In the genomic region with DNA sequence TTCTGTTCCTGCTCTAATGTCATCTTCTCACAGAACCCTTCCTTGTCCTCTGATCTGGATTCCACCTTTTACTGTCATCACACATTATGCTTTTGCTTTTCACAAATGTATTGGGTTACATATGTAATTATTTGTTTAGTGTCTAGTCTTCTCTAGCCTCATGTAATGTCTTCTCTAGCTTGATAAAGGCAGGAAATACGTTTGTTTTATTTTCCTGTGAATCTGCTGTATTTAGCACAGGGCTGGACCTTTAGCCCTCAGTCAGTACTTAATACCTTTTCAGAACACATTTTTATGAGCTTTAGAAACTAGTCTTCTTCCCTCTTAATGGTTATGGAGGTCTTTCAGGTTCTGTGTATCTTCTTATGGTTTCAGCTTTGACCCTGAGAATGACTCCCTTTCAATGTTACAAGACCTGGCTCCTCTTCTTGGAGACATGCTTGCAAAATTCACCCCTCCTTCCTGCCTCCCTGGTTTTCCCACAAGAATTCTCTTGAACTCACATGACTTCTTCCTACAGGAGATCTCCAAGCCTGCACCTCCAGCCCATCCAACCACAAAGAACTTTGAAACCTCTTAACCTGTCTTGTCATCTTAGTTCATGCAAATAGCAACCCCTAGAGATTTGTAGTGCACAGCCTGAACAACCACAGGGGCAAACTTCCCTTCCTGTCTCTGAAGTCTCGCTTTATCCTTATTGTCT, we compare ENCODE assay signal across 11 cellular contexts.
DNase-seq lines count a peak whose midpoint lies in the region; ATAC-seq and TF ChIP-seq lines count a peak whose summit lies in the region.
"Had no signal": no experiment of that assay in that cellular context is flagged by ENCODE, and none has a peak within 500 bp of the region (broad histone marks: within the 10 kb centered on the region; RNA-seq: fewer than 3 reads in every experiment).

No MANE protein-coding gene starts in this region.

- no peak overlapping the region for H4K5ac ChIP-seq in IMR-90 (ENCODE audit: low read depth, low read length)

- no peaks in the 10 kb centered on the region for H3K9me3 ChIP-seq in IMR-90 (ENCODE audit: control insufficient read depth, insufficient read depth, low read length)
- H3K9me3 ChIP-seq: MG63 had no signal

- H2BK15ac ChIP-seq in IMR-90 (ENCODE audit: low read depth, low read length), result no peak overlapping the region

- H3K4me3 ChIP-seq in GM06990 (replicated peaks; ENCODE audit: low read depth, low read length) (peak overlapping the region; percentile 29), IMR-90 (ENCODE audit: insufficient read depth, low read depth, low read length) (no peak overlapping the region)
- H3K4me3 ChIP-seq: MG63 had no signal

- intact Hi-C loops in IMR-90 (cut with micrococcal nuclease), result no loop called here

- H2AK9ac ChIP-seq in IMR-90 (replicated peaks; ENCODE audit: low read depth, low read length, poor library complexity), result no peak overlapping the region

- no peak overlapping the region for H4K8ac ChIP-seq in IMR-90 (ENCODE audit: low read depth in 2 of 2, low read length in 2 of 2)

- H2BK5ac ChIP-seq in IMR-90 (ENCODE audit: low read depth, low read length, poor library complexity, severe bottlenecking), result no peak overlapping the region

- 0 out of 2 replicates have a peak overlapping the region, but pooled peaks have one; percentile 44 for H3K14ac ChIP-seq in IMR-90 (replicated peaks; ENCODE audit: low read depth, low read length)

- no peak for TF ChIP-seq RAD21 in IMR-90 (IDR thresholded peaks at IDR 0.05; ENCODE audit: low read length)

- in situ Hi-C loops in IMR-90 (cut with MboI; ENCODE audit: low sequenced_read_pairs), result no loop called here

- no peak for TF ChIP-seq POLR2A in IMR-90 (IDR thresholded peaks at IDR 0.05; ENCODE audit: low read depth, low read length)

- DNase-seq in GM06990 (ENCODE audit: extremely low read depth, insufficient read length), result peak; percentile 43
- no peak for DNase-seq in IMR-90
- DNase-seq in GOT3 (lab: John Stamatoyannopoulos, UW), result no peak
- no peak for DNase-seq in NCI-H2227 treated with DMSO at 0.1 percent for 48 hours (lab: John Stamatoyannopoulos, UW)
- DNase-seq in NCI-H526 treated with DMSO at 0.1 percent for 48 hours (lab: John Stamatoyannopoulos, UW), result no peak
- DNase-seq: activated CD4-positive, alpha-beta T cell treated with anti-CD3 and anti-CD28 coated beads, Interleukin-2, amount 50 U/mL, for 1 hour; MG63 had no signal

- peak overlapping the region; percentile 21; the same call in 1 of the 2 replicates for H2BK20ac ChIP-seq in IMR-90 (ENCODE audit: low read depth, low read length)

- no peak overlapping the region for H3K4ac ChIP-seq in IMR-90 (ENCODE audit: low read depth, low read length)

- no peak overlapping the region for H3K27ac ChIP-seq in IMR-90 (ENCODE audit: insufficient read depth, low read length)
- H3K27ac ChIP-seq: parathyroid adenoma had no signal

- no peak overlapping the region for H3K56ac ChIP-seq in IMR-90 (ENCODE audit: extremely low read depth, insufficient read depth, low read length)

- CTCF ChIA-PET in IMR-90 (lab: Yijun Ruan, JAX), result interaction anchor here (1.4 kb wide), 1 partner anchor 221 kb away, joined by 3 read pairs; no protein-coding TSS in a partner anchor

- H3K9ac ChIP-seq in IMR-90 (ENCODE audit: low read depth, low read length), result no peak overlapping the region
- H3K9ac ChIP-seq: parathyroid adenoma had no signal

- WGBS in IMR-90 (ENCODE audit: extremely low coverage in 2 of 2, insufficient read length in 1 of 2), 2 experiments, result 100% methylated on average over 1 of the region's 2 CpGs; no CpG with 5 or more reads in 1 of the 2 experiments

- H3K36me3 ChIP-seq in GM06990 (ENCODE audit: control insufficient read depth, insufficient read depth, low read length) (no peaks in the 10 kb centered on the region), IMR-90 (ENCODE audit: control insufficient read depth, insufficient read depth, low read length) (no peaks in the 10 kb centered on the region)
- H3K36me3 ChIP-seq: MG63 had no signal

- H3K9me1 ChIP-seq in IMR-90 (ENCODE audit: insufficient read depth, low read length), result no peaks in the 10 kb centered on the region

- H3K27me3 ChIP-seq in GM06990 (replicated peaks; ENCODE audit: control insufficient read depth, insufficient read depth, low read length), result no peaks in the 10 kb centered on the region
- no peaks in the 10 kb centered on the region for H3K27me3 ChIP-seq in IMR-90 (ENCODE audit: control insufficient read depth, insufficient read depth, low read length)
- H3K27me3 ChIP-seq: MG63 had no signal

- POLR2A ChIA-PET in IMR-90 (lab: Charles Lee; ENCODE audit: unreplicated experiment), result no interaction called here

- no peak overlapping the region; the same call in 1 of the 2 replicates for H3K23ac ChIP-seq in IMR-90 (ENCODE audit: low read depth, low read length)

- no peak overlapping the region for H2BK120ac ChIP-seq in IMR-90 (ENCODE audit: low read depth, low read length)

- dilution Hi-C loops in IMR-90 (cut with HindIII; ENCODE audit: low sequenced_read_pairs, unreplicated experiment), result no loop called here

- H3K4me1 ChIP-seq in IMR-90 (ENCODE audit: control insufficient read depth, insufficient read depth, low read length), result no peaks in the 10 kb centered on the region
- H3K4me1 ChIP-seq: parathyroid adenoma had no signal

- H4K91ac ChIP-seq in IMR-90 (ENCODE audit: insufficient read depth, low read depth, low read length), result no peak overlapping the region

- H2AK5ac ChIP-seq in IMR-90 (ENCODE audit: low read depth, low read length), result no peak overlapping the region

- no peaks in the 10 kb centered on the region for H4K20me1 ChIP-seq in IMR-90 (ENCODE audit: insufficient read depth, low read length)

- TF ChIP-seq CTCF in GM06990 (IDR thresholded peaks at IDR 0.05; ENCODE audit: insufficient read depth, low read length, poor library complexity, severe bottlenecking), result no peak
- no peak for TF ChIP-seq CTCF in IMR-90 (conservative IDR thresholded peaks at IDR 0.05; ENCODE audit: low read depth, low read length)

- no TSS peak for BruUV-seq in IMR-90 (replicated peaks; lab: Mats Ljungman, UMichigan)

- peak; percentile 77 for ATAC-seq in GM19372 (IDR thresholded peaks at IDR 0.05; ENCODE audit: low read depth, unreplicated experiment)
- peak; percentile 81 for ATAC-seq in HG02884 (IDR thresholded peaks at IDR 0.05; ENCODE audit: unreplicated experiment)
- no peak for ATAC-seq in IMR-90 (ENCODE audit: low read depth)
- ATAC-seq in SK-N-SH treated with all-trans-retinoic acid at 6 μM for 48 hours, result no peak

- no peaks in the 10 kb centered on the region for H3K79me1 ChIP-seq in IMR-90 (ENCODE audit: low read depth in 1 of 2, low read length in 2 of 2)

- H3K4me2 ChIP-seq in IMR-90 (ENCODE audit: low read depth, low read length), result no peak overlapping the region

- no peak overlapping the region for H3K18ac ChIP-seq in IMR-90 (ENCODE audit: low read depth, low read length)

- H2AFZ ChIP-seq in IMR-90 (replicated peaks; ENCODE audit: low read length, poor library complexity), result no peak overlapping the region
- H2AFZ ChIP-seq: parathyroid adenoma had no signal

TF ChIP-seq in IMR-90, 13 proteins besides CTCF, POLR2A, EP300 and RAD21 (continues in another document):
- TF ChIP-seq FOS (IDR thresholded peaks at IDR 0.05; ENCODE audit: low read depth, low read length) (no peak), MAZ (IDR thresholded peaks at IDR 0.05; ENCODE audit: borderline replicate concordance, low read depth, low read length) (no peak), MAFK (IDR thresholded peaks at IDR 0.05; ENCODE audit: low read depth, low read length) (no peak), CHD1 (IDR thresholded peaks at IDR 0.05; ENCODE audit: low read depth, low read length) (no peak), CEBPB (IDR thresholded peaks at IDR 0.05; ENCODE audit: low read depth, low read length) (no peak), BHLHE40 (IDR thresholded peaks at IDR 0.05; ENCODE audit: low read depth, low read length) (no peak), RCOR1 (IDR thresholded peaks at IDR 0.05; ENCODE audit: insufficient replicate concordance, low read length) (no peak), SMC3 (IDR thresholded peaks at IDR 0.05; ENCODE audit: low read depth, low read length) (no peak)
- TF ChIP-seq, protein P1, sequence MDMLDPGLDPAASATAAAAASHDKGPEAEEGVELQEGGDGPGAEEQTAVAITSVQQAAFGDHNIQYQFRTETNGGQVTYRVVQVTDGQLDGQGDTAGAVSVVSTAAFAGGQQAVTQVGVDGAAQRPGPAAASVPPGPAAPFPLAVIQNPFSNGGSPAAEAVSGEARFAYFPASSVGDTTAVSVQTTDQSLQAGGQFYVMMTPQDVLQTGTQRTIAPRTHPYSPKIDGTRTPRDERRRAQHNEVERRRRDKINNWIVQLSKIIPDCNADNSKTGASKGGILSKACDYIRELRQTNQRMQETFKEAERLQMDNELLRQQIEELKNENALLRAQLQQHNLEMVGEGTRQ (IDR thresholded peaks at IDR 0.05; ENCODE audit: low read depth, low read length), result no peak

TF ChIP-seq in SK-N-SH treated with all-trans-retinoic acid at 6 μM for 48 hours, 23 proteins besides CTCF, POLR2A, EP300 and RAD21 (continues in another document):
- TF ChIP-seq TCF4 (CRISPR knock-in tag; IDR thresholded peaks at IDR 0.05; ENCODE audit: borderline replicate concordance) (no peak), OSR1 (CRISPR knock-in tag; IDR thresholded peaks at IDR 0.05) (no peak), BACH2 (CRISPR knock-in tag; IDR thresholded peaks at IDR 0.05; ENCODE audit: borderline replicate concordance) (no peak), ZNF70 (CRISPR knock-in tag; IDR thresholded peaks at IDR 0.05) (no peak)
- TF ChIP-seq, protein P2, sequence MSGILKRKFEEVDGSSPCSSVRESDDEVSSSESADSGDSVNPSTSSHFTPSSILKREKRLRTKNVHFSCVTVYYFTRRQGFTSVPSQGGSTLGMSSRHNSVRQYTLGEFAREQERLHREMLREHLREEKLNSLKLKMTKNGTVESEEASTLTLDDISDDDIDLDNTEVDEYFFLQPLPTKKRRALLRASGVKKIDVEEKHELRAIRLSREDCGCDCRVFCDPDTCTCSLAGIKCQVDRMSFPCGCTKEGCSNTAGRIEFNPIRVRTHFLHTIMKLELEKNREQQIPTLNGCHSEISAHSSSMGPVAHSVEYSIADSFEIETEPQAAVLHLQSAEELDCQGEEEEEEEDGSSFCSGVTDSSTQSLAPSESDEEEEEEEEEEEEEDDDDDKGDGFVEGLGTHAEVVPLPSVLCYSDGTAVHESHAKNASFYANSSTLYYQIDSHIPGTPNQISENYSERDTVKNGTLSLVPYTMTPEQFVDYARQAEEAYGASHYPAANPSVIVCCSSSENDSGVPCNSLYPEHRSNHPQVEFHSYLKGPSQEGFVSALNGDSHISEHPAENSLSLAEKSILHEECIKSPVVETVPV (CRISPR knock-in tag; IDR thresholded peaks at IDR 0.05), result no peak

Comparison
In these comparisons a context has a peak if more than half of its experiments do, and no peak if none do; other contexts are left out.
1. ATAC-seq: peak in GM19372 (single experiment) and HG02884 (single experiment); none in IMR-90 (single experiment) and SK-N-SH treated with all-trans-retinoic acid at 6 μM for 48 hours (single experiment).